ENCODE assay signal across 1 cellular context in the genomic region with DNA sequence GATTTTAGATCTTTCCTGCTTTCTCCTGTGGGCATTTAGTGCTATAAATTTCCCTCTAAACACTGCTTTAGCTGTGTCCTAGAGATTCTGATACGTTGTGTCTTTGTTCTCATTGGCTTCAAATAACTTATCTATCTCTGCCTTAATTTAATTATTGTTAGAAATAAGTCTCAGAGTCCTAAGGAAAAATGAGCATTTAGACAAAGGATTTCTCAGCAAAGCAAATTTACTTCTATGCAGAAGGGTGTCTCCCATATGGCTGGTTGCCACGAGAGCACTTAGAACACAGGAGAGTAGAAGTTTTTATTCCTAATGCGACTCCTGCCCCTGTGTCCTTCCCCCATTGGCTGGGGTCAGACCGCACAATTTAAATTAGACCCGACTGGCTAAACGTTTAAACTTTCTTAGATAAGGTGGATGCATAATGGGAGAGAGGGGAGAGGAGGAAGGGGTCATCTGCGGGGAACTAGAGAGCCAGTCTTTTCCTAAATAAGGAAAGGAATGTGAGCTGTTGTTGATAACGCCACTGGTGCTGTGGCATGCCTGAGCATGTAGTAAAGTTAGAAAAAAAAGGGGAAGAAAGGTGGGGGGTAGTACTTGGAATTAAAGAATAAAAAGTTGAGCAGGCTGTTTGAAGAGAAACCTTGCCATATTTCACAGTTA.
TF ChIP-seq lines count a peak whose summit lies in the region.

No MANE protein-coding gene starts in this region.

TF ChIP-seq in HepG2, 621 proteins besides CTCF, POLR2A, EP300 and RAD21 (continued from another document):
- 0 out of 2 replicates have a peak, but pooled peaks have one; percentile 61 for TF ChIP-seq TP53 (CRISPR knock-in tag; conservative IDR thresholded peaks at IDR 0.05)
- TF ChIP-seq, protein P1, sequence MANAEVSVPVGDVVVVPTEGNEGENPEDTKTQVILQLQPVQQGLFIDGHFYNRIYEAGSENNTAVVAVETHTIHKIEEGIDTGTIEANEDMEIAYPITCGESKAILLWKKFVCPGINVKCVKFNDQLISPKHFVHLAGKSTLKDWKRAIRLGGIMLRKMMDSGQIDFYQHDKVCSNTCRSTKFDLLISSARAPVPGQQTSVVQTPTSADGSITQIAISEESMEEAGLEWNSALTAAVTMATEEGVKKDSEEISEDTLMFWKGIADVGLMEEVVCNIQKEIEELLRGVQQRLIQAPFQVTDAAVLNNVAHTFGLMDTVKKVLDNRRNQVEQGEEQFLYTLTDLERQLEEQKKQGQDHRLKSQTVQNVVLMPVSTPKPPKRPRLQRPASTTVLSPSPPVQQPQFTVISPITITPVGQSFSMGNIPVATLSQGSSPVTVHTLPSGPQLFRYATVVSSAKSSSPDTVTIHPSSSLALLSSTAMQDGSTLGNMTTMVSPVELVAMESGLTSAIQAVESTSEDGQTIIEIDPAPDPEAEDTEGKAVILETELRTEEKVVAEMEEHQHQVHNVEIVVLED (CRISPR knock-in tag; IDR thresholded peaks at IDR 0.05; ENCODE audit: borderline replicate concordance), result no peak
- no peak for TF ChIP-seq ZBTB42 (CRISPR knock-in tag; IDR thresholded peaks at IDR 0.05)
